Comparison of ENCODE assay signal across 15 cellular contexts in genomic region chr7:20306499-20306946, GRCh38. TPM values are rescaled to one million over a fixed set of nuclear protein-coding genes. Genes with fewer than 3 reads are reported as not detected.
A peak's percentile ranks its signal among the peaks of the same experiment; 100 is the strongest.
DNase-seq lines count a peak whose midpoint lies in the region; ATAC-seq, FAIRE-seq and TF ChIP-seq lines count a peak whose summit lies in the region.
"Had no signal": no experiment of that assay in that cellular context is flagged by ENCODE, and none has a peak within 500 bp of the region (broad histone marks: within the 10 kb centered on the region; RNA-seq: fewer than 3 reads in every experiment).

No MANE protein-coding gene starts in this region.

- no peaks in the 10 kb centered on the region for H3K27me3 ChIP-seq in GM23338 (ENCODE audit: insufficient read depth)
- no peaks in the 10 kb centered on the region for H3K27me3 ChIP-seq in trophoblast cell (ENCODE audit: insufficient read depth, low read length)
- H3K27me3 ChIP-seq: BLaER1, esophagus squamous epithelium had no signal

- H3K27ac Mint-ChIP-seq in GM23338, result no peak overlapping the region
- H3K27ac Mint-ChIP-seq: activated CD8-positive, alpha-beta memory T cell treated with anti-CD3 and anti-CD28 coated beads, Interleukin-2, amount 10 ng/mL, durations not matched to agents 7 days and 5 days; activated naive CD8-positive, alpha-beta T cell treated with anti-CD3 and anti-CD28 coated beads for 36 hours; stimulated activated effector memory CD8-positive, alpha-beta T cell treated with anti-CD3 and anti-CD28 coated beads, Interleukin-12 subunit alpha, Interleukin-12 subunit beta, amount 100 ng/mL, for 72 hours had no signal

- DNase-seq in GM23338 (ENCODE audit: low spot score) (peak; percentile 65), RCC 7860 (ENCODE audit: low spot score) (peak; percentile 39), fibroblast of the aortic adventitia (ENCODE audit: low read depth) (peak; percentile 90), trophoblast cell (peak; percentile 86 to 93), nucleus accumbens (lab: John Stamatoyannopoulos, UW) (no peak), GDM1 (lab: John Stamatoyannopoulos, UW) (no peak), GM12891 (ENCODE audit: insufficient read length, low spot score) (no peak)
- DNase-seq: activated CD8-positive, alpha-beta memory T cell treated with anti-CD3 and anti-CD28 coated beads, Interleukin-2, amount 10 ng/mL, durations not matched to agents 7 days and 5 days; activated naive CD8-positive, alpha-beta T cell treated with anti-CD3 and anti-CD28 coated beads for 36 hours; esophagus squamous epithelium; midbrain; SHP77 had no signal

- H3K9ac ChIP-seq in trophoblast cell (ENCODE audit: low read length), result no peak overlapping the region
- H3K9ac ChIP-seq: BLaER1 had no signal

- H3K79me1 ChIP-seq in trophoblast cell (ENCODE audit: low read length), result peaks cover 2% of the 10 kb centered on the region

- TF ChIP-seq CTCF in GM23338 (conservative IDR thresholded peaks at IDR 0.05; ENCODE audit: low read depth in 2 of 2) (no peak), fibroblast of the aortic adventitia (IDR thresholded peaks at IDR 0.05; ENCODE audit: insufficient read depth, low read length) (no peak)

- no peaks in the 10 kb centered on the region for H3F3A ChIP-seq in GM23338 (replicated peaks; ENCODE audit: low read depth)

- H2AK5ac ChIP-seq in trophoblast cell (ENCODE audit: low read length), result no peak overlapping the region

- H3K27me3 Mint-ChIP-seq in GM23338 (ENCODE audit: insufficient read depth, low read depth, poor library complexity), result no peaks in the 10 kb centered on the region

- H2AFZ ChIP-seq in GM23338 (no peak overlapping the region), trophoblast cell (ENCODE audit: insufficient read depth, low read length, poor library complexity) (no peak overlapping the region)

- no peak overlapping the region for H3K4me3 ChIP-seq in GM23338
- H3K4me3 ChIP-seq in fibroblast of the aortic adventitia (ENCODE audit: low read depth, low read length), result no peak overlapping the region
- H3K4me3 ChIP-seq in trophoblast cell (ENCODE audit: low read depth, low read length), result no peak overlapping the region
- H3K4me3 ChIP-seq: BLaER1, esophagus squamous epithelium had no signal

- H3K79me2 ChIP-seq in GM23338 (replicated peaks; ENCODE audit: insufficient read depth) (no peaks in the 10 kb centered on the region), trophoblast cell (ENCODE audit: control insufficient read depth, insufficient read depth, low read length, poor library complexity) (no peaks in the 10 kb centered on the region)

- H3K4me2 ChIP-seq in GM23338 (no peak overlapping the region), trophoblast cell (ENCODE audit: low read length) (no peak overlapping the region)
- H3K4me2 ChIP-seq: BLaER1 had no signal

- H3K23ac ChIP-seq in trophoblast cell (ENCODE audit: low read length), result no peak overlapping the region

- H3K9me3 ChIP-seq in trophoblast cell (ENCODE audit: insufficient read depth, low read depth, low read length), result no peaks in the 10 kb centered on the region
- H3K9me3 ChIP-seq: BLaER1, esophagus squamous epithelium had no signal

- no peak overlapping the region for H2BK5ac ChIP-seq in trophoblast cell (ENCODE audit: low read depth, low read length, poor library complexity)

- H3K27ac ChIP-seq in GM23338 (ENCODE audit: low read depth), result no peak overlapping the region
- no peak overlapping the region for H3K27ac ChIP-seq in trophoblast cell (ENCODE audit: low read depth, low read length)
- H3K27ac ChIP-seq: BLaER1, esophagus squamous epithelium had no signal

- no peak overlapping the region for H2BK120ac ChIP-seq in trophoblast cell (ENCODE audit: insufficient read depth, low read length, poor library complexity)

- H4K91ac ChIP-seq in trophoblast cell (ENCODE audit: low read depth, low read length), result no peak overlapping the region

- FAIRE-seq in RCC 7860 (lab: Jason Lieb, UNC), result no peak
- FAIRE-seq in GM12891 (lab: Jason Lieb, UNC), result no peak

- no peak overlapping the region for H3K4me3 Mint-ChIP-seq in GM23338
- H3K4me3 Mint-ChIP-seq: activated CD8-positive, alpha-beta memory T cell treated with anti-CD3 and anti-CD28 coated beads, Interleukin-2, amount 10 ng/mL, durations not matched to agents 7 days and 5 days; activated naive CD8-positive, alpha-beta T cell treated with anti-CD3 and anti-CD28 coated beads for 36 hours; stimulated activated effector memory CD8-positive, alpha-beta T cell treated with anti-CD3 and anti-CD28 coated beads, Interleukin-12 subunit alpha, Interleukin-12 subunit beta, amount 100 ng/mL, for 72 hours had no signal

- H2BK12ac ChIP-seq in trophoblast cell (ENCODE audit: low read length), result no peak overlapping the region

- no peaks in the 10 kb centered on the region for H3K36me3 ChIP-seq in GM23338 (ENCODE audit: insufficient read depth)
- H3K36me3 ChIP-seq in trophoblast cell (ENCODE audit: control insufficient read depth in 1 of 2, insufficient read depth in 2 of 2, low read length in 2 of 2), result no peaks in the 10 kb centered on the region
- H3K36me3 ChIP-seq: BLaER1, esophagus squamous epithelium had no signal

- no peaks in the 10 kb centered on the region for H3K9me3 Mint-ChIP-seq in GM23338
- H3K9me3 Mint-ChIP-seq: activated naive CD8-positive, alpha-beta T cell treated with anti-CD3 and anti-CD28 coated beads for 36 hours; stimulated activated effector memory CD8-positive, alpha-beta T cell treated with anti-CD3 and anti-CD28 coated beads, Interleukin-12 subunit alpha, Interleukin-12 subunit beta, amount 100 ng/mL, for 72 hours had no signal

- WGBS in trophoblast cell (ENCODE audit: extremely low coverage, insufficient coverage, insufficient read length), result no CpG with 5 or more reads among the region's 2 CpGs

- H3K9me2 ChIP-seq in GM23338 (ENCODE audit: insufficient read depth), result no peaks in the 10 kb centered on the region

- H4K20me1 ChIP-seq in GM23338 (replicated peaks; ENCODE audit: insufficient read depth), result no peaks in the 10 kb centered on the region
- H4K20me1 ChIP-seq: BLaER1 had no signal

- H3K36me3 Mint-ChIP-seq in GM23338 (ENCODE audit: low read depth), result no peaks in the 10 kb centered on the region
- H3K36me3 Mint-ChIP-seq: activated CD8-positive, alpha-beta memory T cell treated with anti-CD3 and anti-CD28 coated beads, Interleukin-2, amount 10 ng/mL, durations not matched to agents 7 days and 5 days; activated naive CD8-positive, alpha-beta T cell treated with anti-CD3 and anti-CD28 coated beads for 36 hours; stimulated activated effector memory CD8-positive, alpha-beta T cell treated with anti-CD3 and anti-CD28 coated beads, Interleukin-12 subunit alpha, Interleukin-12 subunit beta, amount 100 ng/mL, for 72 hours had no signal

- H4K12ac ChIP-seq in trophoblast cell (ENCODE audit: low read depth, low read length), result no peak overlapping the region

- peaks cover 19% of the 10 kb centered on the region for H3K4me1 Mint-ChIP-seq in GM23338
- H3K4me1 Mint-ChIP-seq: stimulated activated effector memory CD8-positive, alpha-beta T cell treated with anti-CD3 and anti-CD28 coated beads, Interleukin-12 subunit alpha, Interleukin-12 subunit beta, amount 100 ng/mL, for 72 hours had no signal

- H4K8ac ChIP-seq in trophoblast cell (ENCODE audit: low read depth, low read length), result no peak overlapping the region

- TF ChIP-seq POLR2A in GM12891 (IDR thresholded peaks at IDR 0.05; ENCODE audit: low read depth, low read length), result no peak

- H3K14ac ChIP-seq in trophoblast cell (ENCODE audit: low read length), result no peak overlapping the region

- ATAC-seq in GM23338, result peak; percentile 31; the same call in 2 of the 3 replicates
- ATAC-seq in HG02970 (IDR thresholded peaks at IDR 0.05; ENCODE audit: low FRiP score, unreplicated experiment), result no peak
- ATAC-seq: activated CD8-positive, alpha-beta memory T cell treated with anti-CD3 and anti-CD28 coated beads, Interleukin-2, amount 10 ng/mL, durations not matched to agents 7 days and 5 days; stimulated activated effector memory CD8-positive, alpha-beta T cell treated with anti-CD3 and anti-CD28 coated beads, Interleukin-12 subunit alpha, Interleukin-12 subunit beta, amount 100 ng/mL, for 72 hours had no signal

- H3K4ac ChIP-seq in trophoblast cell (ENCODE audit: low read depth, low read length), result no peak overlapping the region

- H3K18ac ChIP-seq in trophoblast cell (ENCODE audit: low read length), result no peak overlapping the region

- H3K4me1 ChIP-seq in GM23338 (ENCODE audit: insufficient read depth), result peaks cover 21% of the 10 kb centered on the region
- peaks cover 4 to 6% of the 10 kb centered on the region in 2 experiments for H3K4me1 ChIP-seq in trophoblast cell (ENCODE audit: control insufficient read depth in 1 of 2, insufficient read depth in 2 of 2, low read length in 2 of 2)
- H3K4me1 ChIP-seq: BLaER1, esophagus squamous epithelium had no signal

TF ChIP-seq in GM23338, 12 proteins besides CTCF, POLR2A, EP300 and RAD21 (continues in another document):
- TF ChIP-seq STAT1 (IDR thresholded peaks at IDR 0.05; ENCODE audit: unreplicated experiment) (no peak), ETS1 (IDR thresholded peaks at IDR 0.05) (no peak), ZNF331 (CRISPR knock-in tag; IDR thresholded peaks at IDR 0.05; ENCODE audit: low read depth) (no peak)

TF ChIP-seq in GM12891, 5 proteins besides CTCF, POLR2A, EP300 and RAD21:
- TF ChIP-seq PAX5 (IDR thresholded peaks at IDR 0.05; ENCODE audit: insufficient read depth, low read length, severe bottlenecking) (no peak), TAF1 (IDR thresholded peaks at IDR 0.05; ENCODE audit: low read depth, low read length) (no peak)

RNA-seq across cellular contexts. Expression of gene ITGB8, which starts 24.2 kb away (rescaled TPM):
- 3.0 and 3.5 TPM in 2 replicates for total RNA-seq in GM23338 (2014; rRNA removed; shearing (Covaris generic))
- polyA plus RNA-seq in GM23338 (2016; fragmentation: Nextera tagmentation; extraction: Ambion mirVana), result 0.71 and 0.77 TPM in 2 replicates
- total RNA-seq in fibroblast of the aortic adventitia (ENCODE audit: low replicate concordance), result 17.7 and 79.2 TPM in 2 replicates
- polyA plus RNA-seq in trophoblast cell (2013), result 0.53 and 0.61 TPM in 2 replicates
- polyA plus RNA-seq in GM12891 (2012; ENCODE audit: low read depth, missing spikeins), result 0.28 TPM
- total RNA-seq: activated naive CD8-positive, alpha-beta T cell treated with anti-CD3 and anti-CD28 coated beads for 36 hours had no signal

Comparison
In these comparisons a context has a peak if more than half of its experiments do, and no peak if none do; other contexts are left out.
1. DNase-seq: peak in GM23338 (single experiment), RCC 7860 (single experiment), fibroblast of the aortic adventitia (single experiment) and trophoblast cell (2 of 2); none in nucleus accumbens (0 of 56), GDM1 (single experiment) and GM12891 (single experiment).